ENCODE assay signal across 14 cellular contexts in the genomic region with DNA sequence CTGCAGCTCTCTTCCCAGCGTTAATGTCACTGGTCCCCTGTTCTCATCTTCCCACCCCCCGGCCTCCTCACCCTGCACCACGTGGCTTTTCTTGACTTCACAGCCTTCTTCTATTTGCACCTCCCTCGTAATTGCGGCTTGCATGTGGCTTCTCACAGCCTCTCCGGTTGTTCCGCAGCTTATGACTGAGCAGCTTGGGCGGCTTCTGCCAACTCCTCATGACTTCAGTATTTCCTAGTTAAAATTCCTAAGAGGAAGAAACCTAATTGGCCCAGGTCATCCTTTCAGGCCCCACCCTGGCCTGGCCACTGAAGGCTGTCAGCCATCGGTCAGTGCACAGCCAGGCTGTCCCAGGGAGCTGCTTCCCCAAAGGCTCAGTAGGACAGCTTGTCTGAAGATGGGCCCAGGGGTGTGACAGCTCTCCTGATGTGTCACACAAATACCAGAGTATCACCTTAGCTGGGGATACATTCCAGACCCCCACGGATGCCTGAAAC. TPM values are rescaled to one million over a fixed set of nuclear protein-coding genes. Genes with fewer than 3 reads are reported as not detected.
A peak's percentile ranks its signal among the peaks of the same experiment; 100 is the strongest.
DNase-seq lines count a peak whose midpoint lies in the region; ATAC-seq and TF ChIP-seq lines count a peak whose summit lies in the region.
"Had no signal": no experiment of that assay in that cellular context is flagged by ENCODE, and none has a peak within 500 bp of the region (broad histone marks: within the 10 kb centered on the region; RNA-seq: fewer than 3 reads in every experiment).

No MANE protein-coding gene starts in this region.

- CTCF ChIA-PET in WTC11 (lab: Charles Lee), result interaction anchor here (0.8 to 1.7 kb wide), 3 partner anchors 10 to 23 kb away, joined by 3 to 7 read pairs (median 5); no protein-coding TSS in a partner anchor

- no peak overlapping the region for H3K4me3 ChIP-seq in left ventricle myocardium inferior
- H3K4me3 ChIP-seq: adrenal gland, esophagus muscularis mucosa had no signal

- H3K36me3 Mint-ChIP-seq in WTC11 (no peaks in the 10 kb centered on the region), CD14-positive monocyte (no peaks in the 10 kb centered on the region)

- H3K9me3 ChIP-seq in left ventricle myocardium inferior (replicated peaks), result no peaks in the 10 kb centered on the region
- H3K9me3 ChIP-seq: adrenal gland, esophagus muscularis mucosa had no signal

- DNase-seq in GM04504 (ENCODE audit: low read depth), result peak; percentile 90
- no peak for DNase-seq in WTC11 (ENCODE audit: low spot score)
- DNase-seq in left ventricle myocardium inferior, result peak; percentile 25
- peak; percentile 42 for DNase-seq in renal cortical epithelial cell (ENCODE audit: low read depth)
- DNase-seq in CD14-positive monocyte (ENCODE audit: low spot score), result no peak
- no peak for DNase-seq in AG08396 (ENCODE audit: low spot score)
- no peak for DNase-seq in C1 segment of cervical spinal cord (lab: John Stamatoyannopoulos, UW)
- DNase-seq: activated CD8-positive, alpha-beta T cell treated with anti-CD3 and anti-CD28 coated beads for 36 hours; mammary epithelial cell; MM.1S; NCI-H510A treated with DMSO at 0.1 percent for 48 hours had no signal

- intact Hi-C loops in left ventricle myocardium inferior (cut with micrococcal nuclease), result no loop called here
- intact Hi-C loops in CD14-positive monocyte (cut with micrococcal nuclease), result no loop called here

- no peak overlapping the region for H3K27ac ChIP-seq in left ventricle myocardium inferior (replicated peaks)
- H3K27ac ChIP-seq: adrenal gland, esophagus muscularis mucosa had no signal

- ATAC-seq in WTC11 (peak; percentile 29), GM19328 (IDR thresholded peaks at IDR 0.05; ENCODE audit: unreplicated experiment) (no peak)
- ATAC-seq: activated CD8-positive, alpha-beta T cell treated with anti-CD3 and anti-CD28 coated beads for 36 hours had no signal

- no peaks in the 10 kb centered on the region for H3K36me3 ChIP-seq in left ventricle myocardium inferior
- H3K36me3 ChIP-seq: adrenal gland, esophagus muscularis mucosa had no signal

- POLR2A ChIA-PET in WTC11 (lab: Charles Lee), result interaction anchor here (0.7 kb wide), 1 partner anchor 161 kb away, joined by 3 read pairs; no protein-coding TSS in a partner anchor

- peaks cover 23% of the 10 kb centered on the region for H3K4me1 ChIP-seq in left ventricle myocardium inferior

- H3K27me3 Mint-ChIP-seq in WTC11 (ENCODE audit: low read depth) (0 out of 2 replicates have a peak, but pooled peaks cover 3% of the 10 kb centered on the region), CD14-positive monocyte (ENCODE audit: low read depth in 3 of 3) (peaks cover 2 to 5% (median 4%) of the 10 kb centered on the region in 3 donors)

- H3K4me3 Mint-ChIP-seq in WTC11, result no peak overlapping the region
- H3K4me3 Mint-ChIP-seq in CD14-positive monocyte, result no peak overlapping the region
- H3K4me3 Mint-ChIP-seq: activated CD8-positive, alpha-beta T cell treated with anti-CD3 and anti-CD28 coated beads for 36 hours had no signal

- H3K27me3 ChIP-seq in left ventricle myocardium inferior (ENCODE audit: low read depth), result no peaks in the 10 kb centered on the region
- H3K27me3 ChIP-seq: adrenal gland, esophagus muscularis mucosa had no signal

- H3K9me3 Mint-ChIP-seq in WTC11, result peaks cover 3% of the 10 kb centered on the region; the same call in 1 of the 2 replicates
- no peaks in the 10 kb centered on the region for H3K9me3 Mint-ChIP-seq in CD14-positive monocyte
- H3K9me3 Mint-ChIP-seq: activated CD8-positive, alpha-beta T cell treated with anti-CD3 and anti-CD28 coated beads for 36 hours had no signal

- H3K27ac Mint-ChIP-seq in WTC11 (peak overlapping the region; percentile 15; the same call in 1 of the 2 replicates), CD14-positive monocyte (peak overlapping the region in 1 of 7 donors; percentile 60)
- H3K27ac Mint-ChIP-seq: activated CD8-positive, alpha-beta T cell treated with anti-CD3 and anti-CD28 coated beads for 36 hours had no signal

- TF ChIP-seq CTCF in WTC11 (IDR thresholded peaks at IDR 0.05) (no peak), left ventricle myocardium inferior (IDR thresholded peaks at IDR 0.05; ENCODE audit: borderline replicate concordance) (no peak), CD14-positive monocyte (IDR thresholded peaks at IDR 0.05) (no peak)

- peaks cover 27% of the 10 kb centered on the region for H3K4me1 Mint-ChIP-seq in WTC11
- H3K4me1 Mint-ChIP-seq in CD14-positive monocyte, result peaks cover 23% of the 10 kb centered on the region

TF ChIP-seq in WTC11, 78 proteins besides CTCF, POLR2A, EP300 and RAD21:
- TF ChIP-seq NFYB (CRISPR knock-in tag; conservative IDR thresholded peaks at IDR 0.05; ENCODE audit: low read depth), result no peak
- TF ChIP-seq MYBL2 (CRISPR knock-in tag; IDR thresholded peaks at IDR 0.05), result no peak

RNA-seq across cellular contexts. Expression of a gene that starts 8.6 kb away (rescaled TPM):
- total RNA-seq in WTC11 (2021) (122 to 161 TPM (median 124 TPM) in 3 replicates), left ventricle myocardium inferior (141 TPM), renal cortical epithelial cell (8.2 and 57.8 TPM in 2 replicates)
- polyA plus RNA-seq in CD14-positive monocyte, result 1 to 10 TPM; 1.2 to 3.8 TPM

RNA-seq across cellular contexts. Expression of a gene that starts 52.5 kb away (rescaled TPM):
- total RNA-seq in WTC11 (2021) (1,978 to 2,328 TPM (median 2,316 TPM) in 3 replicates), left ventricle myocardium inferior (124 TPM), renal cortical epithelial cell (2,797 and 3,316 TPM in 2 replicates)
- polyA plus RNA-seq in CD14-positive monocyte, result 1,000 to 10,000 TPM; 1,458 to 1,573 TPM

Comparison
In these comparisons a context has a peak if more than half of its experiments do, and no peak if none do; other contexts are left out.
1. DNase-seq: peak in GM04504 (single experiment), left ventricle myocardium inferior (single experiment) and renal cortical epithelial cell (single experiment); none in WTC11 (single experiment), CD14-positive monocyte (single experiment), AG08396 (single experiment) and C1 segment of cervical spinal cord (0 of 14).
2. RNA of a gene that starts 52.5 kb away (total RNA-seq): 2,797 to 3,316 TPM in renal cortical epithelial cell and 1,978 to 2,328 TPM in WTC11; 124 TPM in left ventricle myocardium inferior (single experiment); every median in the first group is over 10 times any median in the second.